ENCODE assay signal across 18 cellular contexts in the genomic region with DNA sequence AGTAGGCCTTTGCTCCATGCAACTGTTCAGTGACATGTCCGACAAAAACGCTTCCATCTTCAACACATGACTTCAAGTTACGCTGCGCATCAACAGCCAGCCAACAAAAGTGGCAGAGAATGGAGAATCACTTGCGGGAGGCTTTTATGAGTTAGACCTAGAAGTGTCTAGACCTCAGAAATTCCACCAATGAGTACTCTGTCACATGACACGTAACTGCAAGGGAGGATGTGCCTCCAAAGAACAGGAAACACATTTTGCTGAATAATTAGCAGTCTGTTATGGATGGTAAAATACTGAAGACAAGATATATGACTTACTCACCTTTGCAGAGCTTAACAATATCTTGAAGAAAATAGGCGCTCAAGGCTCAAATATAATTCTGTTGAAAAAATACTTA.
DNase-seq lines count a peak whose midpoint lies in the region; ATAC-seq, FAIRE-seq and TF ChIP-seq lines count a peak whose summit lies in the region.
"Had no signal": no experiment of that assay in that cellular context is flagged by ENCODE, and none has a peak within 500 bp of the region (broad histone marks: within the 10 kb centered on the region; RNA-seq: fewer than 3 reads in every experiment).

No MANE protein-coding gene starts in this region.

- H3K4me1 Mint-ChIP-seq in stimulated activated naive CD8-positive, alpha-beta T cell treated with anti-CD3 and anti-CD28 coated beads, Interleukin-15, amount 100 ng/mL, for 72 hours = peaks cover 3% of the 10 kb centered on the region

- no TSS peak for BruUV-seq in K562 (replicated peaks; lab: Mats Ljungman, UMichigan)

- peak; percentile 60 for ATAC-seq in stimulated activated naive CD8-positive, alpha-beta T cell treated with anti-CD3 and anti-CD28 coated beads, Interleukin-15, amount 100 ng/mL, for 72 hours
- no peak for ATAC-seq in stimulated activated naive CD8-positive, alpha-beta T cell treated with anti-CD3 and anti-CD28 coated beads, Interleukin-15, Interleukin-2, amounts not matched to agents 100 U/mL and 50 U/mL, for 24 hours
- ATAC-seq in K562 (no peak), HG02623 (IDR thresholded peaks at IDR 0.05; ENCODE audit: unreplicated experiment) (no peak), GM19395 (IDR thresholded peaks at IDR 0.05; ENCODE audit: unreplicated experiment) (no peak), aorta (ENCODE audit: low FRiP score) (no peak)
- ATAC-seq: HCT116 had no signal

- no peak overlapping the region for H3K9ac ChIP-seq in K562 (ENCODE audit: insufficient read depth in 1 of 2, low read depth in 2 of 2, low read length in 2 of 2)
- H3K9ac ChIP-seq: KMS-11 had no signal

- in situ Hi-C loops in K562 (cut with MboI) = no loop called here

- H3K27ac ChIP-seq in K562 (ENCODE audit: extremely low read depth, low read depth, low read length) (no peak overlapping the region), tibial artery (peak overlapping the region; percentile 5 to 62), aorta (ENCODE audit: low read depth in 1 of 2, low read length in 2 of 2) (peak overlapping the region in 1 of 2 donors; percentile 12)
- H3K27ac ChIP-seq: HL-60, KMS-11 had no signal

- TF ChIP-seq POLR2A in K562 (conservative IDR thresholded peaks at IDR 0.05) = no peak

- no peak overlapping the region for H3K4me3 ChIP-seq in Jurkat, Clone E6-1 (ENCODE audit: low read length)
- no peak overlapping the region for H3K4me3 ChIP-seq in K562
- H3K4me3 ChIP-seq in tibial artery = no peak overlapping the region
- no peak overlapping the region for H3K4me3 ChIP-seq in aorta (ENCODE audit: low read length in 2 of 2)

- H3K9me3 Mint-ChIP-seq in stimulated activated naive CD8-positive, alpha-beta T cell treated with anti-CD3 and anti-CD28 coated beads, Interleukin-15, amount 100 ng/mL, for 72 hours = no peaks in the 10 kb centered on the region
- H3K9me3 Mint-ChIP-seq: CD4-positive, alpha-beta T cell had no signal

- no peaks in the 10 kb centered on the region for H3K9me1 ChIP-seq in K562 (ENCODE audit: control insufficient read depth, insufficient read depth, low read length)

- FAIRE-seq in K562 (lab: Jason Lieb, UNC) = no peak
- FAIRE-seq: GM18507 had no signal

- H3K27ac Mint-ChIP-seq in stimulated activated naive CD8-positive, alpha-beta T cell treated with anti-CD3 and anti-CD28 coated beads, Interleukin-15, amount 100 ng/mL, for 72 hours = no peak overlapping the region
- H3K27ac Mint-ChIP-seq: CD4-positive, alpha-beta T cell had no signal

- no peak overlapping the region for H3K4me3 Mint-ChIP-seq in stimulated activated naive CD8-positive, alpha-beta T cell treated with anti-CD3 and anti-CD28 coated beads, Interleukin-15, amount 100 ng/mL, for 72 hours
- H3K4me3 Mint-ChIP-seq: CD4-positive, alpha-beta T cell had no signal

- H3K4me1 ChIP-seq in K562 (replicated peaks in 1 of 2; ENCODE audit: control insufficient read depth in 2 of 2, insufficient read depth in 2 of 2, low read length in 2 of 2) = peaks cover 3 to 22% of the 10 kb centered on the region in 2 experiments
- peaks cover 0 to 96% (median 17%) of the 10 kb centered on the region in 4 donors for H3K4me1 ChIP-seq in tibial artery
- H3K4me1 ChIP-seq in aorta (ENCODE audit: control insufficient read depth in 1 of 2, insufficient read depth in 2 of 2, low read length in 2 of 2) = peaks cover 0 to 9% of the 10 kb centered on the region in 2 donors

- TF ChIP-seq EP300 in K562 (IDR thresholded peaks at IDR 0.05; ENCODE audit: low read length) = no peak

- H4K20me1 ChIP-seq in K562 (replicated peaks; ENCODE audit: control insufficient read depth, insufficient read depth, low read length) = 0 out of 2 replicates have a peak, but pooled peaks cover 4% of the 10 kb centered on the region

- 85% methylated on average over 7 of the region's 7 CpGs for WGBS in K562 (ENCODE audit: insufficient coverage, low coverage, missing lambda C conversion rate)
- 98% methylated on average over 7 of the region's 7 CpGs for WGBS in aorta, 2 donors

- POLR2A ChIA-PET in K562 (lab: Yijun Ruan, JAX) = no interaction called here

- H3K27me3 Mint-ChIP-seq in stimulated activated naive CD8-positive, alpha-beta T cell treated with anti-CD3 and anti-CD28 coated beads, Interleukin-15, amount 100 ng/mL, for 72 hours = peaks cover 10% of the 10 kb centered on the region

- H3K36me3 ChIP-seq in K562 (ENCODE audit: control insufficient read depth, insufficient read depth, low read length) = no peaks in the 10 kb centered on the region; the same call in 2 of the 3 replicates
- H3K36me3 ChIP-seq in tibial artery = no peaks in the 10 kb centered on the region
- H3K36me3 ChIP-seq in aorta (ENCODE audit: control insufficient read depth in 1 of 2, insufficient read depth in 2 of 2, low read length in 1 of 2) = no peaks in the 10 kb centered on the region

- no peak for DNase-seq in stimulated activated naive CD8-positive, alpha-beta T cell treated with anti-CD3 and anti-CD28 coated beads, Interleukin-15, amount 100 ng/mL, for 72 hours
- DNase-seq in stimulated activated naive CD8-positive, alpha-beta T cell treated with anti-CD3 and anti-CD28 coated beads, Interleukin-15, Interleukin-2, amounts not matched to agents 100 U/mL and 50 U/mL, for 24 hours = no peak
- peak; percentile 3 for DNase-seq in Jurkat, Clone E6-1 (ENCODE audit: low read depth, low spot score)
- DNase-seq in K562 (ENCODE audit: extremely low read depth in 1 of 4, low spot score in 3 of 4) (no peak), tibial artery (no peak), aorta (no peak)
- DNase-seq: ACHN; C1 segment of cervical spinal cord; Calu3; CD4-positive, alpha-beta T cell; DMS153; DMS79 treated with DMSO at 0.1 percent for 48 hours had no signal

- no peak for TF ChIP-seq RAD21 in K562 (CRISPR knock-in tag; conservative IDR thresholded peaks at IDR 0.05 in 1 of 2, IDR thresholded peaks at IDR 0.05 in 1 of 2)

- intact Hi-C loops in K562 (cut with micrococcal nuclease) = loop anchor here (5.0 kb wide), 1 partner anchor 47 kb away; no protein-coding TSS in a partner anchor
- intact Hi-C loops in tibial artery (cut with DNase I; ENCODE audit: low total_unique reads) = no loop called here
- intact Hi-C loops in aorta (cut with DNase I) = loop anchor here in 1 of 2 donors (5.0 kb wide), 1 partner anchor 62 kb away; a partner anchor contains a TSS

- TF ChIP-seq CTCF in K562 (IDR thresholded peaks at IDR 0.05 in 2 of 3, conservative IDR thresholded peaks at IDR 0.05 in 1 of 3; ENCODE audit: insufficient read depth in 2 of 3, low read depth in 1 of 3, low read length in 3 of 3) (no peak), tibial artery (IDR thresholded peaks at IDR 0.05) (no peak)

- no peaks in the 10 kb centered on the region for H3K27me3 ChIP-seq in K562 (ENCODE audit: control insufficient read depth in 2 of 2, insufficient read depth in 2 of 2, low read length in 2 of 2)
- H3K27me3 ChIP-seq in tibial artery = no peaks in the 10 kb centered on the region
- no peaks in the 10 kb centered on the region for H3K27me3 ChIP-seq in aorta (ENCODE audit: control insufficient read depth in 1 of 2, insufficient read depth in 2 of 2, low read length in 1 of 2)

- no peaks in the 10 kb centered on the region for H3K9me3 ChIP-seq in K562 (replicated peaks; ENCODE audit: control insufficient read depth, insufficient read depth, low read depth, low read length)
- no peaks in the 10 kb centered on the region for H3K9me3 ChIP-seq in tibial artery
- no peaks in the 10 kb centered on the region for H3K9me3 ChIP-seq in aorta (ENCODE audit: control insufficient read depth, low read length)

- CTCF ChIA-PET in K562 (lab: Yijun Ruan, JAX; ENCODE audit: low intra/inter-chr PET ratio) = no interaction called here

- H2AFZ ChIP-seq in K562 (ENCODE audit: low read depth, low read length) = no peak overlapping the region

- H3K79me2 ChIP-seq in K562 (ENCODE audit: control insufficient read depth, insufficient read depth, low read length) = peaks cover 30% of the 10 kb centered on the region

- H3K4me2 ChIP-seq in K562 (ENCODE audit: insufficient read depth, low read length) = no peak overlapping the region
- H3K4me2 ChIP-seq: KMS-11 had no signal

TF ChIP-seq in K562, 482 proteins besides CTCF, POLR2A, EP300 and RAD21 (continues in another document):
- TF ChIP-seq ZNF263 (CRISPR knock-in tag; IDR thresholded peaks at IDR 0.05; ENCODE audit: borderline replicate concordance) (no peak), MAFG (tag; conservative IDR thresholded peaks at IDR 0.05) (no peak), HDGF (IDR thresholded peaks at IDR 0.05) (no peak), RBM14 (IDR thresholded peaks at IDR 0.05; ENCODE audit: borderline replicate concordance, insufficient read depth, low read depth, low read length) (no peak), HNRNPK (IDR thresholded peaks at IDR 0.05; ENCODE audit: low read depth, low read length, poor library complexity, severe bottlenecking) (no peak), SRSF7 (optimal IDR thresholded peaks at IDR 0.05; ENCODE audit: low read depth, low read length) (no peak), ZNF778 (CRISPR knock-in tag; IDR thresholded peaks at IDR 0.05) (no peak)
- TF ChIP-seq, protein P1, sequence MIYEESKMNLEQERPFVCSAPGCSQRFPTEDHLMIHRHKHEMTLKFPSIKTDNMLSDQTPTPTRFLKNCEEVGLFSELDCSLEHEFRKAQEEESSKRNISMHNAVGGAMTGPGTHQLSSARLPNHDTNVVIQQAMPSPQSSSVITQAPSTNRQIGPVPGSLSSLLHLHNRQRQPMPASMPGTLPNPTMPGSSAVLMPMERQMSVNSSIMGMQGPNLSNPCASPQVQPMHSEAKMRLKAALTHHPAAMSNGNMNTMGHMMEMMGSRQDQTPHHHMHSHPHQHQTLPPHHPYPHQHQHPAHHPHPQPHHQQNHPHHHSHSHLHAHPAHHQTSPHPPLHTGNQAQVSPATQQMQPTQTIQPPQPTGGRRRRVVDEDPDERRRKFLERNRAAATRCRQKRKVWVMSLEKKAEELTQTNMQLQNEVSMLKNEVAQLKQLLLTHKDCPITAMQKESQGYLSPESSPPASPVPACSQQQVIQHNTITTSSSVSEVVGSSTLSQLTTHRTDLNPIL (CRISPR knock-in tag; IDR thresholded peaks at IDR 0.05) = no peak
